ENCODE assay signal across 16 cellular contexts in genomic region chr22:33812578-33812977, GRCh38.
"Had no signal": no experiment of that assay in that cellular context is flagged by ENCODE, and none has a peak within 500 bp of the region (broad histone marks: within the 10 kb centered on the region; RNA-seq: fewer than 3 reads in every experiment).

No MANE protein-coding gene starts in this region.

- H3K9me3 ChIP-seq: suprapubic skin, upper lobe of right lung had no signal

- ATAC-seq: activated T-cell treated with anti-CD3 and anti-CD28 coated beads, Interleukin-2, amount 50 U/mL, for 72 hours; stimulated activated naive CD8-positive, alpha-beta T cell treated with anti-CD3 and anti-CD28 coated beads, Interleukin-15, Interleukin-2, amounts not matched to agents 100 U/mL and 50 U/mL, for 24 hours; upper lobe of right lung had no signal

- H3K36me3 ChIP-seq: brain microvascular endothelial cell, suprapubic skin, upper lobe of right lung had no signal

- H3K4me3 Mint-ChIP-seq: activated CD4-positive, alpha-beta T cell treated with anti-CD3 and anti-CD28 coated beads, Interleukin-2, amount 10 ng/mL, durations not matched to agents 7 days and 5 days; activated naive CD8-positive, alpha-beta T cell; activated T-cell treated with anti-CD3 and anti-CD28 coated beads, Interleukin-2, amount 50 U/mL, for 72 hours; neural crest cell had no signal

- H3K27me3 ChIP-seq: brain microvascular endothelial cell, suprapubic skin, upper lobe of right lung had no signal

- H3K27ac ChIP-seq: brain microvascular endothelial cell, suprapubic skin, upper lobe of right lung had no signal

- H3K4me3 ChIP-seq: suprapubic skin, upper lobe of right lung had no signal

- H3K27me3 Mint-ChIP-seq: activated CD4-positive, alpha-beta T cell treated with anti-CD3 and anti-CD28 coated beads, Interleukin-2, amount 10 ng/mL, durations not matched to agents 7 days and 5 days had no signal

- H3K4me1 Mint-ChIP-seq: activated CD4-positive, alpha-beta T cell treated with anti-CD3 and anti-CD28 coated beads, Interleukin-2, amount 10 ng/mL, durations not matched to agents 7 days and 5 days had no signal

- DNase-seq: activated CD4-positive, alpha-beta T cell treated with anti-CD3 and anti-CD28 coated beads, Interleukin-2, amount 10 ng/mL, durations not matched to agents 7 days and 5 days; activated CD8-positive, alpha-beta memory T cell treated with anti-CD3 and anti-CD28 coated beads, Interleukin-2, amount 50 U/mL, for 48 hours; activated gamma-delta T cell treated with Interleukin-2 at 50 U/mL for 16 hours; activated T-cell treated with anti-CD3 and anti-CD28 coated beads, Interleukin-2, amount 50 U/mL, for 72 hours; brain microvascular endothelial cell; cortex of kidney; effector CD4-positive, alpha-beta T cell; foreskin fibroblast; stimulated activated CD4-positive, alpha-beta T cell treated with anti-CD3 and anti-CD28 coated beads, Interleukin-15, amount 100 ng/mL, for 24 hours; stimulated activated CD4-positive, alpha-beta T cell treated with anti-CD3 and anti-CD28 coated beads, Interleukin-4, amount 100 ng/mL, for 4 hours; stimulated activated CD8-positive, alpha-beta memory T cell treated with anti-CD3 and anti-CD28 coated beads, Interleukin-4, amount 100 ng/mL, for 48 hours; stimulated activated naive CD8-positive, alpha-beta T cell treated with anti-CD3 and anti-CD28 coated beads, Interleukin-15, Interleukin-2, amounts not matched to agents 100 U/mL and 50 U/mL, for 24 hours; upper lobe of right lung had no signal

- H3K27ac Mint-ChIP-seq: activated CD4-positive, alpha-beta T cell treated with anti-CD3 and anti-CD28 coated beads, Interleukin-2, amount 10 ng/mL, durations not matched to agents 7 days and 5 days; activated naive CD8-positive, alpha-beta T cell; activated T-cell treated with anti-CD3 and anti-CD28 coated beads, Interleukin-2, amount 50 U/mL, for 72 hours had no signal
